In genomic region chr11:58958500-58958899, GRCh38 we compare ENCODE assay signal across 8 cellular contexts. TPM values are rescaled to one million over a fixed set of nuclear protein-coding genes. Genes with fewer than 3 reads are reported as not detected.
A peak's percentile ranks its signal among the peaks of the same experiment; 100 is the strongest.
DNase-seq lines count a peak whose midpoint lies in the region; TF ChIP-seq lines count a peak whose summit lies in the region.

No MANE protein-coding gene starts in this region.

- H3K4me1 ChIP-seq in H9 (ENCODE audit: insufficient read depth, low read length) (no peaks in the 10 kb centered on the region; the same call in 1 of the 2 replicates), endodermal cell (ENCODE audit: control insufficient read depth, insufficient read depth, low read length) (no peaks in the 10 kb centered on the region), smooth muscle cell (ENCODE audit: low read depth) (no peaks in the 10 kb centered on the region)

- H2BK12ac ChIP-seq in H9 (ENCODE audit: insufficient read length, low read depth, low read length), result no peak overlapping the region

- H2BK5ac ChIP-seq in H9 (ENCODE audit: insufficient read length, low read length), result no peak overlapping the region

- no peak overlapping the region for H3K27ac ChIP-seq in H9 (ENCODE audit: insufficient read length, low read depth, low read length)
- no peak overlapping the region for H3K27ac ChIP-seq in endodermal cell (ENCODE audit: low read depth, low read length)
- no peak overlapping the region for H3K27ac ChIP-seq in smooth muscle cell (ENCODE audit: low read depth)

- H3K27me3 Mint-ChIP-seq in H9 (ENCODE audit: low read depth), result peaks cover 12% of the 10 kb centered on the region
- peaks cover 21% of the 10 kb centered on the region for H3K27me3 Mint-ChIP-seq in endodermal cell (ENCODE audit: insufficient read depth)

- POLR2A ChIA-PET in GM10248 (lab: Yijun Ruan, JAX), result no interaction called here

- H3F3A ChIP-seq in smooth muscle cell (ENCODE audit: low read depth), result no peaks in the 10 kb centered on the region

- H3K9me3 ChIP-seq in H9 (ENCODE audit: control insufficient read depth, low read depth, low read length) (no peaks in the 10 kb centered on the region), endodermal cell (ENCODE audit: control insufficient read depth, low read length) (no peaks in the 10 kb centered on the region), smooth muscle cell (replicated peaks; ENCODE audit: low read depth) (no peaks in the 10 kb centered on the region)

- no peak overlapping the region for H3K9ac ChIP-seq in H9 (ENCODE audit: extremely low read depth, insufficient read length, low read length)
- no peak overlapping the region for H3K9ac ChIP-seq in endodermal cell (ENCODE audit: extremely low read depth, low read length, poor library complexity, severe bottlenecking)
- H3K9ac ChIP-seq in smooth muscle cell (ENCODE audit: low read depth), result no peak overlapping the region

- no peak overlapping the region for H2AFZ ChIP-seq in H9 (ENCODE audit: low read length)
- H2AFZ ChIP-seq in smooth muscle cell (ENCODE audit: low read depth), result no peak overlapping the region

- no peak overlapping the region for H2BK120ac ChIP-seq in H9 (ENCODE audit: low read depth, low read length, poor library complexity, severe bottlenecking)

- no CpG with 5 or more reads among the region's 2 CpGs for WGBS in H9 (ENCODE audit: extremely low coverage, insufficient read length, low lambda C conversion rate)
- 100% methylated on average over 1 of the region's 2 CpGs for WGBS in endodermal cell (ENCODE audit: insufficient coverage in 1 of 2, insufficient read length in 1 of 2), 2 experiments
- WGBS in smooth muscle cell (ENCODE audit: low lambda C conversion rate), result 76% methylated on average over 2 of the region's 2 CpGs

- H3K4me3 ChIP-seq in endodermal cell (ENCODE audit: low read length), result no peak overlapping the region
- no peak overlapping the region for H3K4me3 ChIP-seq in smooth muscle cell

- H3K4me1 Mint-ChIP-seq in H9, result peaks cover 33 to 34% of the 10 kb centered on the region in 2 experiments
- H3K4me1 Mint-ChIP-seq in endodermal cell, result peaks cover 9% of the 10 kb centered on the region

- no peak overlapping the region for H3K56ac ChIP-seq in H9 (ENCODE audit: insufficient read length, low read depth, low read length)

- H3K4me3 Mint-ChIP-seq in H9 (no peak overlapping the region), endodermal cell (no peak overlapping the region)

- H2AK5ac ChIP-seq in H9 (ENCODE audit: insufficient read length, low read length), result no peak overlapping the region

- H3K23me2 ChIP-seq in H9 (ENCODE audit: insufficient read length, low read depth, low read length, poor library complexity, severe bottlenecking), result peaks cover 3% of the 10 kb centered on the region

- no peak overlapping the region for H3K4me2 ChIP-seq in H9 (ENCODE audit: insufficient read depth, insufficient read length, low read length)
- H3K4me2 ChIP-seq in smooth muscle cell, result no peak overlapping the region

- no peak overlapping the region for H3T11ph ChIP-seq in H9 (ENCODE audit: low read length)

- H3K36me3 Mint-ChIP-seq in H9 (ENCODE audit: insufficient read depth in 1 of 3, low read depth in 3 of 3) (no peaks in the 10 kb centered on the region; a peak in 1 of 7 replicates), endodermal cell (ENCODE audit: low read depth) (no peaks in the 10 kb centered on the region)

- H3K79me1 ChIP-seq in H9 (ENCODE audit: insufficient read depth, low read depth, low read length, poor library complexity, severe bottlenecking), result no peaks in the 10 kb centered on the region

- no peak overlapping the region for H2BK20ac ChIP-seq in H9 (ENCODE audit: low read depth, low read length, poor library complexity, severe bottlenecking)

- DNase-seq in GM10248 (ENCODE audit: extremely low spot score) (peak; percentile 50), H9 (peak; percentile 42), RPMI7951 (ENCODE audit: low read depth) (peak; percentile 37), endodermal cell (peak; percentile 75), smooth muscle cell (lab: John Stamatoyannopoulos, UW; ENCODE audit: unreplicated experiment) (no peak), NCI-H1092 (lab: John Stamatoyannopoulos, UW) (no peak), occipital lobe (lab: John Stamatoyannopoulos, UW) (no peak), NCI-H226 (no peak)

- TF ChIP-seq CTCF in GM10248 (IDR thresholded peaks at IDR 0.05; ENCODE audit: control extremely low read depth, extremely low read depth, low read depth, missing control alignments), result peak; percentile 42
- TF ChIP-seq CTCF in H9 (conservative IDR thresholded peaks at IDR 0.05), result peak; percentile 68
- peak; percentile 74 for TF ChIP-seq CTCF in endodermal cell (conservative IDR thresholded peaks at IDR 0.05)
- TF ChIP-seq CTCF in smooth muscle cell (IDR thresholded peaks at IDR 0.05; ENCODE audit: borderline replicate concordance, insufficient read depth, poor library complexity, severe bottlenecking), result peak; percentile 33

- H3K36me3 ChIP-seq in endodermal cell (ENCODE audit: control insufficient read depth, insufficient read depth, low read length), result no peaks in the 10 kb centered on the region
- no peaks in the 10 kb centered on the region for H3K36me3 ChIP-seq in smooth muscle cell (ENCODE audit: low read depth)

- H4K5ac ChIP-seq in H9 (ENCODE audit: insufficient read length, low read depth, low read length), result no peak overlapping the region

- no peak overlapping the region for H4K8ac ChIP-seq in H9 (replicated peaks; ENCODE audit: insufficient read length, low read depth, low read length)

- H3K14ac ChIP-seq in H9 (ENCODE audit: insufficient read depth, low read length), result no peak overlapping the region

- H3K27me3 ChIP-seq in H9 (ENCODE audit: insufficient read depth, low read length) (no peaks in the 10 kb centered on the region), endodermal cell (ENCODE audit: control insufficient read depth, insufficient read depth, low read length, poor library complexity, severe bottlenecking) (no peaks in the 10 kb centered on the region), smooth muscle cell (ENCODE audit: low read depth) (peaks cover 8% of the 10 kb centered on the region)

- H3K9me3 Mint-ChIP-seq in H9 (no peaks in the 10 kb centered on the region), endodermal cell (no peaks in the 10 kb centered on the region)

- H3K18ac ChIP-seq in H9 (ENCODE audit: insufficient read length, low read depth, low read length), result no peak overlapping the region

- CTCF ChIA-PET in GM10248 (lab: Yijun Ruan, JAX), result interaction anchor here (0.7 to 3.0 kb wide), 10 partner anchors 30 to 282 kb away, joined by 3 to 23 read pairs (median 4); partner anchors contain the start of gene DTX4

- H3K23ac ChIP-seq in H9 (ENCODE audit: insufficient read length, low read depth, low read length), result no peak overlapping the region

- no peak overlapping the region for H4K91ac ChIP-seq in H9 (ENCODE audit: insufficient read length, low read depth, low read length)

- no peak overlapping the region for H3K4ac ChIP-seq in H9 (ENCODE audit: low read depth, low read length)

- no peak overlapping the region for H2BK15ac ChIP-seq in H9 (ENCODE audit: low read depth, low read length)

- H4K20me1 ChIP-seq in H9 (ENCODE audit: control insufficient read depth, insufficient read depth, insufficient read length) (no peaks in the 10 kb centered on the region), smooth muscle cell (ENCODE audit: low read depth) (no peaks in the 10 kb centered on the region)

- H3K27ac Mint-ChIP-seq in H9 (no peak overlapping the region), endodermal cell (no peak overlapping the region)

- H3K79me2 ChIP-seq in H9 (ENCODE audit: insufficient read depth, low read length), result no peaks in the 10 kb centered on the region
- no peaks in the 10 kb centered on the region for H3K79me2 ChIP-seq in smooth muscle cell (ENCODE audit: low read depth)

RNA-seq across cellular contexts. Expression of gene GLYATL1, which starts 19.2 kb away (rescaled TPM):
- total RNA-seq in H9 (2021), result 2.1 and 2.8 TPM in 2 replicates
- total RNA-seq in RPMI7951 (2014; rRNA removed; shearing (Covaris generic)), result 1.1 and 1.3 TPM in 2 replicates
- total RNA-seq in endodermal cell, result 10 to 100 TPM in 1 of 2 donors, 1 to 10 TPM in 1; 5.0 to 12.5 TPM
- polyA plus RNA-seq in endodermal cell (2013, experiment 1 of 2), result 5.3 TPM
- polyA plus RNA-seq in endodermal cell (2013, experiment 2 of 2), result 5.3 TPM
- not detected in 2 replicates for total RNA-seq in smooth muscle cell
- polyA plus RNA-seq in smooth muscle cell, result not detected in 2 replicates
- 0.78 TPM for total RNA-seq in occipital lobe

Comparison
In these comparisons a context has a peak if more than half of its experiments do, and no peak if none do; other contexts are left out.
1. DNase-seq: peak in GM10248 (single experiment), H9 (single experiment), RPMI7951 (single experiment) and endodermal cell (single experiment); none in smooth muscle cell (single experiment), NCI-H1092 (single experiment), occipital lobe (single experiment) and NCI-H226 (single experiment).
2. Peak in every context shown above with its lines, with median percentiles within 50 percentile points of each other: CTCF ChIP-seq.